15 cellular contexts compared by ENCODE assay signal in genomic region chr22:26783886-26784285, GRCh38.
DNase-seq lines count a peak whose midpoint lies in the region; TF ChIP-seq lines count a peak whose summit lies in the region.
"Had no signal": no experiment of that assay in that cellular context is flagged by ENCODE, and none has a peak within 500 bp of the region (broad histone marks: within the 10 kb centered on the region; RNA-seq: fewer than 3 reads in every experiment).

No MANE protein-coding gene starts in this region.

- no peaks in the 10 kb centered on the region for H3K9me3 Mint-ChIP-seq in nephron
- no peaks in the 10 kb centered on the region for H3K9me3 Mint-ChIP-seq in CD8-positive, alpha-beta memory T cell

- no peak for TF ChIP-seq RAD21 in SK-N-SH (IDR thresholded peaks at IDR 0.05; ENCODE audit: low read length)

- no peaks in the 10 kb centered on the region for H4K20me1 ChIP-seq in SK-N-SH (ENCODE audit: insufficient read depth)

- H3K4me3 ChIP-seq in breast epithelium (peak overlapping the region in 1 of 3 donors; percentile 11), foreskin fibroblast (ENCODE audit: low read depth in 1 of 2, low read length in 2 of 2) (no peak overlapping the region), SK-N-SH (ENCODE audit: low read depth in 2 of 2, low read length in 1 of 2) (no peak overlapping the region)
- no peak overlapping the region for H3K4me3 ChIP-seq in CD8-positive, alpha-beta memory T cell (ENCODE audit: low read length)

- TF ChIP-seq EP300 in SK-N-SH (IDR thresholded peaks at IDR 0.05; ENCODE audit: borderline replicate concordance in 1 of 2, low read depth in 1 of 2, low read length in 1 of 2), result no peak

- TF ChIP-seq POLR2A in breast epithelium (IDR thresholded peaks at IDR 0.05), result no peak

- H3K9ac ChIP-seq in SK-N-SH, result no peak overlapping the region

- CTCF ChIA-PET in SK-N-SH (lab: Yijun Ruan, JAX), result interaction anchor here (1.0 to 1.1 kb wide), 3 partner anchors 16 to 105 kb away, joined by 3 to 5 read pairs (median 3); no protein-coding TSS in a partner anchor
- CTCF ChIA-PET in CD8-positive, alpha-beta memory T cell (lab: Charles Lee), result interaction anchor here (0.6 kb wide), 1 partner anchor 419 kb away, joined by 3 read pairs; no protein-coding TSS in a partner anchor

- intact Hi-C loops in breast epithelium (cut with DNase I; ENCODE audit: low total_unique reads), result no loop called here

- H3K27me3 Mint-ChIP-seq in nephron (ENCODE audit: low read depth), result peaks cover 12% of the 10 kb centered on the region
- no peaks in the 10 kb centered on the region for H3K27me3 Mint-ChIP-seq in CD8-positive, alpha-beta memory T cell
- H3K27me3 Mint-ChIP-seq: IgD-negative memory B cell had no signal

- in situ Hi-C loops in T47D (cut with HindIII; ENCODE audit: low pct_unique_long_range_greater_than_20kb, low sequenced_read_pairs), result no loop called here

- no peaks in the 10 kb centered on the region for H3K9me2 ChIP-seq in SK-N-SH

- no peaks in the 10 kb centered on the region for H3K36me3 ChIP-seq in breast epithelium
- H3K36me3 ChIP-seq in SK-N-SH (replicated peaks in 1 of 2; ENCODE audit: control insufficient read depth in 1 of 2, insufficient read depth in 2 of 2, low read length in 1 of 2), result peaks cover 2 to 5% of the 10 kb centered on the region in 2 experiments
- H3K36me3 ChIP-seq in CD8-positive, alpha-beta memory T cell (ENCODE audit: insufficient read depth, low read length), result peaks cover 18% of the 10 kb centered on the region

- WGBS in SK-N-SH (ENCODE audit: low lambda C conversion rate), result 87% methylated on average over 18 of the region's 18 CpGs

- H3K4me2 ChIP-seq in SK-N-SH, result no peak overlapping the region

- peak overlapping the region in 1 of 3 experiments; percentile 12 for H3K4me3 Mint-ChIP-seq in nephron
- no peak overlapping the region for H3K4me3 Mint-ChIP-seq in CD8-positive, alpha-beta memory T cell
- H3K4me3 Mint-ChIP-seq: IgD-negative memory B cell had no signal

- H3K79me2 ChIP-seq in SK-N-SH (ENCODE audit: insufficient read depth), result no peaks in the 10 kb centered on the region

- H3K36me3 Mint-ChIP-seq in nephron (ENCODE audit: low read depth), result peaks cover 37% of the 10 kb centered on the region
- H3K36me3 Mint-ChIP-seq in CD8-positive, alpha-beta memory T cell, result peaks cover 28 to 90% (median 44%) of the 10 kb centered on the region in 3 donors

- no peaks in the 10 kb centered on the region for H3K9me3 ChIP-seq in breast epithelium
- no peaks in the 10 kb centered on the region for H3K9me3 ChIP-seq in SK-N-SH
- H3K9me3 ChIP-seq in CD8-positive, alpha-beta memory T cell (ENCODE audit: low read length), result no peaks in the 10 kb centered on the region

- peaks cover 27% of the 10 kb centered on the region for H3K4me1 Mint-ChIP-seq in nephron
- peaks cover 0 to 6% (median 4%) of the 10 kb centered on the region in 3 donors for H3K4me1 Mint-ChIP-seq in CD8-positive, alpha-beta memory T cell

- H3K27me3 ChIP-seq in breast epithelium (no peaks in the 10 kb centered on the region), SK-N-SH (ENCODE audit: insufficient read depth) (no peaks in the 10 kb centered on the region)
- H3K27me3 ChIP-seq in CD8-positive, alpha-beta memory T cell (ENCODE audit: insufficient read depth, low read length, poor library complexity, severe bottlenecking), result no peaks in the 10 kb centered on the region

- H3K4me1 ChIP-seq in breast epithelium (no peaks in the 10 kb centered on the region), SK-N-SH (ENCODE audit: control insufficient read depth in 1 of 2, insufficient read depth in 2 of 2, low read depth in 1 of 2, low read length in 1 of 2) (peaks cover 0 to 13% of the 10 kb centered on the region in 2 experiments; a peak in 1 of 4 replicates)
- no peaks in the 10 kb centered on the region for H3K4me1 ChIP-seq in CD8-positive, alpha-beta memory T cell (ENCODE audit: insufficient read depth, low read length)

- TF ChIP-seq CTCF in breast epithelium (IDR thresholded peaks at IDR 0.05) (no peak), nephron (IDR thresholded peaks at IDR 0.05; ENCODE audit: unreplicated experiment in 3 of 3) (no peak), foreskin fibroblast (IDR thresholded peaks at IDR 0.05; ENCODE audit: low read depth, low read length) (no peak), SK-N-SH (IDR thresholded peaks at IDR 0.05) (no peak)

- H3K27ac Mint-ChIP-seq in nephron, result peak overlapping the region; percentile 64 to 89 (median 68)
- no peak overlapping the region for H3K27ac Mint-ChIP-seq in CD8-positive, alpha-beta memory T cell
- H3K27ac Mint-ChIP-seq: IgD-negative memory B cell had no signal

- DNase-seq in T47D (ENCODE audit: low read depth in 1 of 2, low spot score in 1 of 2) (peak; percentile 38 to 82), breast epithelium (ENCODE audit: low spot score in 2 of 2) (no peak), iPS-NIHi11 (ENCODE audit: low spot score) (peak; percentile 31), foreskin fibroblast (no peak), SK-N-SH (no peak)
- DNase-seq in activated CD4-positive, alpha-beta T cell treated with anti-CD3 and anti-CD28 coated beads, Interleukin-2, amount 50 U/mL, for 4 hours, result no peak
- no peak for DNase-seq in CD8-positive, alpha-beta memory T cell
- DNase-seq: HCEC 1CT, NCI-H1436 treated with DMSO at 0.1 percent for 48 hours, NCI-H226, NCI-H526 treated with DMSO at 0.1 percent for 48 hours, PC-3 had no signal

- no peaks in the 10 kb centered on the region for H3F3A ChIP-seq in SK-N-SH (replicated peaks; ENCODE audit: insufficient read depth)

- H3K27ac ChIP-seq in breast epithelium, result no peak overlapping the region
- H3K27ac ChIP-seq in SK-N-SH (ENCODE audit: low read depth in 2 of 2, low read length in 1 of 2), result no peak overlapping the region
- no peak overlapping the region for H3K27ac ChIP-seq in CD8-positive, alpha-beta memory T cell (ENCODE audit: low read depth, low read length)
- H3K27ac ChIP-seq: 22Rv1 had no signal

- H2AFZ ChIP-seq in SK-N-SH (ENCODE audit: low read depth), result no peak overlapping the region

- POLR2A ChIA-PET in SK-N-SH (lab: Yijun Ruan, JAX), result no interaction called here
- POLR2A ChIA-PET in CD8-positive, alpha-beta memory T cell (lab: Charles Lee), result no interaction called here

TF ChIP-seq in SK-N-SH, 30 proteins besides CTCF, POLR2A, EP300 and RAD21:
- no peak for TF ChIP-seq FOXM1 (IDR thresholded peaks at IDR 0.05; ENCODE audit: low read depth)
- TF ChIP-seq MXI1 (IDR thresholded peaks at IDR 0.05; ENCODE audit: low read depth, low read length), result no peak
- TF ChIP-seq TCF12 (IDR thresholded peaks at IDR 0.05), result no peak
- TF ChIP-seq PBX3 (IDR thresholded peaks at IDR 0.05), result no peak
- no peak for TF ChIP-seq ELF1 (IDR thresholded peaks at IDR 0.05)
- no peak for TF ChIP-seq ZBTB33 (IDR thresholded peaks at IDR 0.05; ENCODE audit: borderline replicate concordance, low read depth)
- TF ChIP-seq FOSL2 (IDR thresholded peaks at IDR 0.05; ENCODE audit: borderline replicate concordance, low read depth), result no peak
- TF ChIP-seq EZH2phosphoT487 (IDR thresholded peaks at IDR 0.05; ENCODE audit: borderline replicate concordance, low read depth), result no peak
- no peak for TF ChIP-seq GATA2 (CRISPR knock-in tag; IDR thresholded peaks at IDR 0.05)
- no peak for TF ChIP-seq NFIC (IDR thresholded peaks at IDR 0.05; ENCODE audit: borderline replicate concordance)
- no peak for TF ChIP-seq USF2 (IDR thresholded peaks at IDR 0.05; ENCODE audit: borderline replicate concordance, low read depth, low read length)

Comparison
In these comparisons a context has a peak if more than half of its experiments do, and no peak if none do; other contexts are left out.
1. DNase-seq: peak in T47D (2 of 2) and iPS-NIHi11 (single experiment); none in breast epithelium (0 of 2), foreskin fibroblast (0 of 2), activated CD4-positive, alpha-beta T cell treated with anti-CD3 and anti-CD28 coated beads, Interleukin-2, amount 50 U/mL, for 4 hours (0 of 2), SK-N-SH (single experiment) and CD8-positive, alpha-beta memory T cell (0 of 5).
2. H3K27ac Mint-ChIP-seq: peak in nephron (3 of 3); none in CD8-positive, alpha-beta memory T cell (0 of 8).